In genomic region chr11:86174101-86175046, GRCh38 we compare ENCODE assay signal across 9 cellular contexts.
A peak's percentile ranks its signal among the peaks of the same experiment; 100 is the strongest.
DNase-seq lines count a peak whose midpoint lies in the region; ATAC-seq and TF ChIP-seq lines count a peak whose summit lies in the region.
"Had no signal": no experiment of that assay in that cellular context is flagged by ENCODE, and none has a peak within 500 bp of the region (broad histone marks: within the 10 kb centered on the region; RNA-seq: fewer than 3 reads in every experiment).

No MANE protein-coding gene starts in this region.

- no peak for TF ChIP-seq CTCF in WERI-Rb-1 (IDR thresholded peaks at IDR 0.05; ENCODE audit: low read depth, low read length)
- TF ChIP-seq CTCF in GM20000 (IDR thresholded peaks at IDR 0.05; ENCODE audit: extremely low read depth, missing control alignments) = no peak
- no peak for TF ChIP-seq CTCF in GM10248 (IDR thresholded peaks at IDR 0.05; ENCODE audit: control extremely low read depth, extremely low read depth, low read depth, missing control alignments)

- no peaks in the 10 kb centered on the region for H3K9me3 ChIP-seq in WERI-Rb-1 (ENCODE audit: severe bottlenecking)

- no peak overlapping the region for H3K4me3 ChIP-seq in WERI-Rb-1 (ENCODE audit: low read depth, low read length)

- peak; percentile 50 for DNase-seq in ELF-1 (ENCODE audit: low read depth, low spot score)
- peak; percentile 64 for DNase-seq in WERI-Rb-1
- DNase-seq in Right ventricle myocardium inferior (ENCODE audit: missing footprints) = peak; percentile 86
- peak; percentile 82 for DNase-seq in sciatic nerve (ENCODE audit: low spot score)
- no peak for DNase-seq in GM20000 (ENCODE audit: low spot score)
- DNase-seq in medulla oblongata (ENCODE audit: extremely low spot score) = no peak
- DNase-seq in NK-92 treated with Interleukin-12 subunit alpha and Interleukin-12 subunit beta, amount 100 ng/mL, for 24 hours (lab: John Stamatoyannopoulos, UW) = no peak
- no peak for DNase-seq in GM10248 (ENCODE audit: extremely low spot score)

- no peaks in the 10 kb centered on the region for H3K36me3 ChIP-seq in WERI-Rb-1

- ATAC-seq in Right ventricle myocardium inferior = peak; percentile 94
- peak; percentile 92 for ATAC-seq in sciatic nerve

- POLR2A ChIA-PET in GM10248 (lab: Yijun Ruan, JAX) = interaction anchor here (0.6 kb wide), 1 partner anchor 215 kb away, joined by 6 read pairs; no protein-coding TSS in a partner anchor

- intact Hi-C loops in Right ventricle myocardium inferior (cut with DNase I) = loop anchor here (1.0 to 2.0 kb wide), 2 partner anchors 18 to 105 kb away; partner anchors contain the start of gene PICALM
- intact Hi-C loops in sciatic nerve (cut with DNase I) = no loop called here

- CTCF ChIA-PET in GM10248 (lab: Yijun Ruan, JAX) = interaction anchor here (1.2 to 2.5 kb wide), 3 partner anchors 10 to 27 kb away, joined by 3 to 13 read pairs (median 4); no protein-coding TSS in a partner anchor

- H3K27me3 ChIP-seq in WERI-Rb-1 (ENCODE audit: insufficient read depth, low read depth, severe bottlenecking) = no peaks in the 10 kb centered on the region

- H3K27ac ChIP-seq in WERI-Rb-1 = no peak overlapping the region; the same call in 1 of the 2 replicates
- H3K27ac ChIP-seq: KMS-11 had no signal

Comparison
In these comparisons a context has a peak if more than half of its experiments do, and no peak if none do; other contexts are left out.
1. DNase-seq: peak in ELF-1 (single experiment), WERI-Rb-1 (single experiment), Right ventricle myocardium inferior (single experiment) and sciatic nerve (single experiment); none in GM20000 (single experiment), medulla oblongata (single experiment), NK-92 treated with Interleukin-12 subunit alpha and Interleukin-12 subunit beta, amount 100 ng/mL, for 24 hours (single experiment) and GM10248 (single experiment).